8 cellular contexts compared by ENCODE assay signal in genomic region chr6:4018194-4019111, GRCh38.
DNase-seq lines count a peak whose midpoint lies in the region; ATAC-seq and TF ChIP-seq lines count a peak whose summit lies in the region.

No MANE protein-coding gene starts in this region.

- H3K27ac ChIP-seq in IMR-90 (ENCODE audit: insufficient read depth, low read length) (peak overlapping the region; percentile 80), OCI-LY3 (ENCODE audit: low read length) (peak overlapping the region; percentile 88)

- CTCF ChIA-PET in IMR-90 (lab: Yijun Ruan, JAX) = interaction anchor here (0.5 to 1.2 kb wide), 6 partner anchors 11 to 138 kb away, joined by 3 to 5 read pairs (median 4); no protein-coding TSS in a partner anchor

- peak overlapping the region; percentile 96 for H2AK9ac ChIP-seq in IMR-90 (replicated peaks; ENCODE audit: low read depth, low read length, poor library complexity)

- TF ChIP-seq POLR2A in IMR-90 (IDR thresholded peaks at IDR 0.05; ENCODE audit: low read depth, low read length) = peak; percentile 80

- H2BK20ac ChIP-seq in IMR-90 (ENCODE audit: low read depth, low read length) = no peak overlapping the region

- dilution Hi-C loops in IMR-90 (cut with HindIII; ENCODE audit: low sequenced_read_pairs, unreplicated experiment) = no loop called here

- peak overlapping the region; percentile 72 for H3K4me3 ChIP-seq in IMR-90 (ENCODE audit: insufficient read depth, low read depth, low read length)
- peak overlapping the region; percentile 97 for H3K4me3 ChIP-seq in OCI-LY3 (ENCODE audit: low read length)
- peak overlapping the region; percentile 81 for H3K4me3 ChIP-seq in epithelial cell of esophagus (ENCODE audit: low read length)
- H3K4me3 ChIP-seq in mononuclear cell (ENCODE audit: low read length) = peak overlapping the region; percentile 72

- peak overlapping the region; percentile 76 for H4K5ac ChIP-seq in IMR-90 (ENCODE audit: low read depth, low read length)

- ATAC-seq in GM21529 (IDR thresholded peaks at IDR 0.05; ENCODE audit: unreplicated experiment) (peak; percentile 59), IMR-90 (ENCODE audit: low read depth) (peak; percentile 77)

- H2AFZ ChIP-seq in IMR-90 (replicated peaks; ENCODE audit: low read length, poor library complexity) = peak overlapping the region; percentile 96
- H2AFZ ChIP-seq in OCI-LY3 (ENCODE audit: low read depth, low read length) = peak overlapping the region; percentile 35; the same call in 1 of the 2 replicates

- H4K20me1 ChIP-seq in IMR-90 (ENCODE audit: insufficient read depth, low read length) = peaks cover 22% of the 10 kb centered on the region; the same call in 1 of the 2 replicates
- H4K20me1 ChIP-seq in OCI-LY3 (ENCODE audit: insufficient read depth, low read length) = peaks cover 16% of the 10 kb centered on the region

- H3K4me1 ChIP-seq in IMR-90 (ENCODE audit: control insufficient read depth, insufficient read depth, low read length) (no peaks in the 10 kb centered on the region; the same call in 1 of the 2 replicates), OCI-LY3 (ENCODE audit: low read length) (peaks cover 20% of the 10 kb centered on the region), mononuclear cell (ENCODE audit: insufficient read depth, low read length) (peaks cover 52% of the 10 kb centered on the region)

- H3K36me3 ChIP-seq in IMR-90 (ENCODE audit: control insufficient read depth, insufficient read depth, low read length) = peaks cover 2% of the 10 kb centered on the region; the same call in 1 of the 2 replicates
- H3K36me3 ChIP-seq in OCI-LY3 (replicated peaks; ENCODE audit: low read depth, low read length) = no peaks in the 10 kb centered on the region

- H3K9ac ChIP-seq in IMR-90 (ENCODE audit: low read depth, low read length) (peak overlapping the region; percentile 79), OCI-LY3 (ENCODE audit: low read length) (peak overlapping the region; percentile 90)

- H3K4ac ChIP-seq in IMR-90 (ENCODE audit: low read depth, low read length) = peak overlapping the region; percentile 85

- peak overlapping the region; percentile 72 for H3K23ac ChIP-seq in IMR-90 (ENCODE audit: low read depth, low read length)

- H3K27me3 ChIP-seq in IMR-90 (ENCODE audit: control insufficient read depth, insufficient read depth, low read length) (no peaks in the 10 kb centered on the region), OCI-LY3 (ENCODE audit: low read depth, low read length) (no peaks in the 10 kb centered on the region), mononuclear cell (ENCODE audit: insufficient read depth, low read length) (no peaks in the 10 kb centered on the region)

- peak overlapping the region; percentile 46; the same call in 2 of the 3 replicates for H2BK15ac ChIP-seq in IMR-90 (ENCODE audit: low read depth, low read length)

- H4K8ac ChIP-seq in IMR-90 (ENCODE audit: low read depth in 2 of 2, low read length in 2 of 2) = peak overlapping the region; percentile 60 to 95

- peak overlapping the region; percentile 65 for H3K18ac ChIP-seq in IMR-90 (ENCODE audit: low read depth, low read length)

- DNase-seq in DMS153 treated with DMSO at 0.1 percent for 48 hours (lab: John Stamatoyannopoulos, UW; ENCODE audit: unreplicated experiment) (peak; percentile 72), IMR-90 (peak; percentile 95), activated T-cell treated with anti-CD3 and anti-CD28 coated beads for 24 hours (ENCODE audit: low read depth) (peak; percentile 96), epithelial cell of esophagus (ENCODE audit: low read depth) (peak; percentile 97)
- DNase-seq in stimulated activated CD8-positive, alpha-beta memory T cell treated with anti-CD3 and anti-CD28 coated beads, Interleukin-2, amount 100 ng/mL, for 48 hours (ENCODE audit: low read depth in 2 of 2) = peak; percentile 96

- H2BK5ac ChIP-seq in IMR-90 (ENCODE audit: low read depth, low read length, poor library complexity, severe bottlenecking) = peak overlapping the region; percentile 86

- TSS peak; percentile 69 for BruUV-seq in IMR-90 (replicated peaks; lab: Mats Ljungman, UMichigan)

- H3K14ac ChIP-seq in IMR-90 (replicated peaks; ENCODE audit: low read depth, low read length) = peak overlapping the region; percentile 85

- POLR2A ChIA-PET in IMR-90 (lab: Charles Lee; ENCODE audit: unreplicated experiment) = no interaction called here

- peak overlapping the region; percentile 40 for H2AK5ac ChIP-seq in IMR-90 (ENCODE audit: low read depth, low read length)

- H3K79me2 ChIP-seq in OCI-LY3 (ENCODE audit: low read length) = peaks cover 76% of the 10 kb centered on the region

- no peaks in the 10 kb centered on the region for H3K9me1 ChIP-seq in IMR-90 (ENCODE audit: insufficient read depth, low read length)

- H3K9me3 ChIP-seq in IMR-90 (ENCODE audit: control insufficient read depth, insufficient read depth, low read length) = no peaks in the 10 kb centered on the region
- no peaks in the 10 kb centered on the region for H3K9me3 ChIP-seq in OCI-LY3 (ENCODE audit: insufficient read depth, low read length)
- H3K9me3 ChIP-seq in mononuclear cell (ENCODE audit: low read depth, low read length) = no peaks in the 10 kb centered on the region

- in situ Hi-C loops in IMR-90 (cut with MboI; ENCODE audit: low sequenced_read_pairs) = no loop called here

- intact Hi-C loops in IMR-90 (cut with micrococcal nuclease) = no loop called here

- H3K4me2 ChIP-seq in IMR-90 (ENCODE audit: low read depth, low read length) (peak overlapping the region; percentile 89), OCI-LY3 (ENCODE audit: low read length) (peak overlapping the region; percentile 94)

- peak; percentile 37 for TF ChIP-seq CTCF in IMR-90 (conservative IDR thresholded peaks at IDR 0.05; ENCODE audit: low read depth, low read length)
- TF ChIP-seq CTCF in OCI-LY3 (IDR thresholded peaks at IDR 0.05; ENCODE audit: low read depth, low read length) = peak; percentile 24; the same call in 1 of the 2 replicates
- TF ChIP-seq CTCF in epithelial cell of esophagus (IDR thresholded peaks at IDR 0.05; ENCODE audit: insufficient read depth, low read depth, low read length, missing control alignments) = peak; percentile 57

- H4K91ac ChIP-seq in IMR-90 (ENCODE audit: insufficient read depth, low read depth, low read length) = peak overlapping the region; percentile 86

- 0% methylated on average over 48 of the region's 69 CpGs; no CpG with 5 or more reads in 1 of the 2 experiments for WGBS in IMR-90 (ENCODE audit: extremely low coverage in 2 of 2, insufficient read length in 1 of 2), 2 experiments

- peaks cover 7 to 37% of the 10 kb centered on the region in 2 experiments; a peak in 3 of 4 replicates for H3K79me1 ChIP-seq in IMR-90 (ENCODE audit: low read depth in 1 of 2, low read length in 2 of 2)

- peak overlapping the region; percentile 38; the same call in 1 of the 2 replicates for H2BK120ac ChIP-seq in IMR-90 (ENCODE audit: low read depth, low read length)

- peak overlapping the region; percentile 82 for H3K56ac ChIP-seq in IMR-90 (ENCODE audit: extremely low read depth, insufficient read depth, low read length)

- no peak for TF ChIP-seq RAD21 in IMR-90 (IDR thresholded peaks at IDR 0.05; ENCODE audit: low read length)

TF ChIP-seq in IMR-90, 13 proteins besides CTCF, POLR2A, EP300 and RAD21:
- TF ChIP-seq MAZ (IDR thresholded peaks at IDR 0.05; ENCODE audit: borderline replicate concordance, low read depth, low read length) (peak; percentile 85), NFE2L2 (IDR thresholded peaks at IDR 0.05; ENCODE audit: low read depth, low read length) (no peak), USF2 (IDR thresholded peaks at IDR 0.05; ENCODE audit: low read depth, low read length) (no peak), MXI1 (IDR thresholded peaks at IDR 0.05; ENCODE audit: borderline replicate concordance, low read depth, low read length) (peak; percentile 50; the same call in 1 of the 2 replicates), CHD1 (IDR thresholded peaks at IDR 0.05; ENCODE audit: low read depth, low read length) (no peak), FOS (IDR thresholded peaks at IDR 0.05; ENCODE audit: low read depth, low read length) (no peak), RFX5 (IDR thresholded peaks at IDR 0.05; ENCODE audit: low read depth, low read length) (no peak), BHLHE40 (IDR thresholded peaks at IDR 0.05; ENCODE audit: low read depth, low read length) (0 out of 2 replicates have a peak, but pooled peaks have one; percentile 4), ELK1 (IDR thresholded peaks at IDR 0.05; ENCODE audit: borderline replicate concordance, low read depth, low read length) (no peak), MAFK (IDR thresholded peaks at IDR 0.05; ENCODE audit: low read depth, low read length) (no peak; the same call in 1 of the 2 replicates), CEBPB (IDR thresholded peaks at IDR 0.05; ENCODE audit: low read depth, low read length) (peak; percentile 85), RCOR1 (IDR thresholded peaks at IDR 0.05; ENCODE audit: insufficient replicate concordance, low read length) (no peak), SMC3 (IDR thresholded peaks at IDR 0.05; ENCODE audit: low read depth, low read length) (no peak)

Comparison
In these comparisons a context has a peak if more than half of its experiments do, and no peak if none do; other contexts are left out.
1. Peak in every context shown above with its lines: DNase-seq, ATAC-seq, H3K4me3 ChIP-seq and H3K27ac ChIP-seq.